ENCODE assay signal across 27 cellular contexts in genomic region chr6:156601156-156601820, GRCh38.
DNase-seq lines count a peak whose midpoint lies in the region; ATAC-seq and TF ChIP-seq lines count a peak whose summit lies in the region.
"Had no signal": no experiment of that assay in that cellular context is flagged by ENCODE, and none has a peak within 500 bp of the region (broad histone marks: within the 10 kb centered on the region; RNA-seq: fewer than 3 reads in every experiment).

No MANE protein-coding gene starts in this region.

- H3K4me1 ChIP-seq in sigmoid colon (no peaks in the 10 kb centered on the region), vagina (peaks cover 6% of the 10 kb centered on the region)
- H3K4me1 ChIP-seq: colonic mucosa had no signal

- no peaks in the 10 kb centered on the region for H3K27me3 ChIP-seq in sigmoid colon
- H3K27me3 ChIP-seq in vagina, result no peaks in the 10 kb centered on the region
- H3K27me3 ChIP-seq: colonic mucosa, heart left ventricle, neural progenitor cell, transverse colon had no signal

- intact Hi-C loops in sigmoid colon (cut with DNase I) (no loop called here), vagina (cut with DNase I) (no loop called here)

- TF ChIP-seq CTCF in sigmoid colon (IDR thresholded peaks at IDR 0.05) (no peak), vagina (IDR thresholded peaks at IDR 0.05) (no peak), mesothelial cell of epicardium (IDR thresholded peaks at IDR 0.05; ENCODE audit: unreplicated experiment) (no peak)

- H3K4me3 Mint-ChIP-seq in mesothelial cell of epicardium, result no peak overlapping the region
- H3K4me3 Mint-ChIP-seq: activated naive CD4-positive, alpha-beta T cell treated with anti-CD3 and anti-CD28 coated beads, Interleukin-2, amount 50 U/mL, for 24 hours; neural progenitor cell; T-helper 17 cell had no signal

- no peaks in the 10 kb centered on the region for H3K36me3 ChIP-seq in sigmoid colon
- no peaks in the 10 kb centered on the region for H3K36me3 ChIP-seq in vagina
- H3K36me3 ChIP-seq: colonic mucosa, heart left ventricle, neural progenitor cell, transverse colon had no signal

- peak overlapping the region; percentile 53 to 71 (median 58) for H3K27ac ChIP-seq in sigmoid colon
- H3K27ac ChIP-seq in vagina, result peak overlapping the region; percentile 40
- H3K27ac ChIP-seq: 22Rv1, colonic mucosa, neural progenitor cell, SK-N-MC had no signal

- TF ChIP-seq EP300 in sigmoid colon (IDR thresholded peaks at IDR 0.05), result no peak

- peak; percentile 10 for DNase-seq in NCI-H1694 treated with DMSO at 0.1 percent for 48 hours (lab: John Stamatoyannopoulos, UW)
- no peak for DNase-seq in NCI-H1694 (lab: John Stamatoyannopoulos, UW)
- peak; percentile 47 for DNase-seq in RPMI8226
- no peak for DNase-seq in sigmoid colon
- no peak for DNase-seq in vagina (ENCODE audit: extremely low spot score in 2 of 2)
- no peak for DNase-seq in mesothelial cell of epicardium (ENCODE audit: low spot score in 2 of 2, unreplicated experiment in 2 of 2)
- no peak for DNase-seq in NCI-H1105 treated with DMSO at 0.1 percent for 48 hours (lab: John Stamatoyannopoulos, UW)
- DNase-seq: activated CD4-positive, alpha-beta T cell treated with anti-CD3 and anti-CD28 coated beads, Interleukin-2, amount 50 U/mL, for 48 hours; activated CD8-positive, alpha-beta memory T cell treated with anti-CD3 and anti-CD28 coated beads, Interleukin-2, amount 50 U/mL, for 48 hours; colonic mucosa; effector memory CD4-positive, alpha-beta T cell; HCEC 1CT; Karpas-422; kidney glomerular epithelial cell; mammary epithelial cell; MV-4-11; stimulated activated CD4-positive, alpha-beta T cell treated with anti-CD3 and anti-CD28 coated beads, Interleukin-15, amount 100 ng/mL, for 24 hours; stimulated activated naive CD8-positive, alpha-beta T cell treated with anti-CD3 and anti-CD28 coated beads, Interleukin-15, Interleukin-2, amounts not matched to agents 100 U/mL and 50 U/mL, for 24 hours; T-helper 17 cell; transverse colon had no signal

- H3K9me3 Mint-ChIP-seq in mesothelial cell of epicardium, result peaks cover 10% of the 10 kb centered on the region

- no peak overlapping the region for H3K27ac Mint-ChIP-seq in mesothelial cell of epicardium
- H3K27ac Mint-ChIP-seq: activated naive CD4-positive, alpha-beta T cell treated with anti-CD3 and anti-CD28 coated beads, Interleukin-2, amount 50 U/mL, for 24 hours; neural progenitor cell; T-helper 17 cell had no signal

- WGBS in sigmoid colon, 2 donors, result 67 to 87% methylated on average over 10 of the region's 10 CpGs

- H3K4me3 ChIP-seq in sigmoid colon (no peak overlapping the region), vagina (no peak overlapping the region)
- H3K4me3 ChIP-seq: colonic mucosa, heart left ventricle, neural progenitor cell, SK-N-MC, transverse colon had no signal

- no peak for ATAC-seq in HG02938 (IDR thresholded peaks at IDR 0.05; ENCODE audit: unreplicated experiment)
- ATAC-seq: activated CD4-positive, CD25-positive, alpha-beta regulatory T cell treated with anti-CD3 and anti-CD28 coated beads, Interleukin-2, amount 50 U/mL, for 24 hours; stimulated activated naive CD8-positive, alpha-beta T cell treated with anti-CD3 and anti-CD28 coated beads, Interleukin-15, Interleukin-2, amounts not matched to agents 100 U/mL and 50 U/mL, for 24 hours; T-helper 17 cell had no signal

- H3K27me3 Mint-ChIP-seq in mesothelial cell of epicardium (ENCODE audit: low read depth), result peaks cover 14% of the 10 kb centered on the region

- no peak for TF ChIP-seq POLR2A in sigmoid colon (IDR thresholded peaks at IDR 0.05)
- TF ChIP-seq POLR2A in vagina (IDR thresholded peaks at IDR 0.05), result no peak

- peaks cover 21% of the 10 kb centered on the region for H3K4me1 Mint-ChIP-seq in mesothelial cell of epicardium
- H3K4me1 Mint-ChIP-seq: activated naive CD4-positive, alpha-beta T cell treated with anti-CD3 and anti-CD28 coated beads, Interleukin-2, amount 50 U/mL, for 24 hours had no signal

- H3K9me3 ChIP-seq in sigmoid colon (no peaks in the 10 kb centered on the region), vagina (no peaks in the 10 kb centered on the region)
- H3K9me3 ChIP-seq: colonic mucosa, transverse colon had no signal

- no peaks in the 10 kb centered on the region for H3K36me3 Mint-ChIP-seq in mesothelial cell of epicardium
- H3K36me3 Mint-ChIP-seq: activated naive CD4-positive, alpha-beta T cell treated with anti-CD3 and anti-CD28 coated beads, Interleukin-2, amount 50 U/mL, for 24 hours; neural progenitor cell had no signal

Comparison
In these comparisons a context has a peak if more than half of its experiments do, and no peak if none do; other contexts are left out.
1. DNase-seq: peak in NCI-H1694 treated with DMSO at 0.1 percent for 48 hours (single experiment) and RPMI8226 (single experiment); none in NCI-H1694 (single experiment), sigmoid colon (single experiment), vagina (0 of 2), mesothelial cell of epicardium (0 of 2) and NCI-H1105 treated with DMSO at 0.1 percent for 48 hours (single experiment).